Comparison of ENCODE assay signal across 9 cellular contexts in genomic region chr17:50037321-50038107, GRCh38. TPM values are rescaled to one million over a fixed set of nuclear protein-coding genes. Genes with fewer than 3 reads are reported as not detected.
DNase-seq lines count a peak whose midpoint lies in the region; ATAC-seq and TF ChIP-seq lines count a peak whose summit lies in the region.
"Had no signal": no experiment of that assay in that cellular context is flagged by ENCODE, and none has a peak within 500 bp of the region (broad histone marks: within the 10 kb centered on the region; RNA-seq: fewer than 3 reads in every experiment).

No MANE protein-coding gene starts in this region.

- H2BK20ac ChIP-seq in IMR-90 (ENCODE audit: low read depth, low read length), result peak overlapping the region; percentile 81

- TF ChIP-seq POLR2A in IMR-90 (IDR thresholded peaks at IDR 0.05; ENCODE audit: low read depth, low read length) (no peak), breast epithelium (IDR thresholded peaks at IDR 0.05) (no peak)

- peaks cover 17% of the 10 kb centered on the region for H3K9me1 ChIP-seq in IMR-90 (ENCODE audit: insufficient read depth, low read length)

- no peaks in the 10 kb centered on the region for H3K9me3 ChIP-seq in IMR-90 (ENCODE audit: control insufficient read depth, insufficient read depth, low read length)
- H3K9me3 ChIP-seq in breast epithelium, result no peaks in the 10 kb centered on the region
- no peaks in the 10 kb centered on the region for H3K9me3 ChIP-seq in thoracic aorta

- no peaks in the 10 kb centered on the region for H3K36me3 ChIP-seq in IMR-90 (ENCODE audit: control insufficient read depth, insufficient read depth, low read length)
- H3K36me3 ChIP-seq in breast epithelium, result no peaks in the 10 kb centered on the region
- no peaks in the 10 kb centered on the region for H3K36me3 ChIP-seq in thoracic aorta

- peak overlapping the region; percentile 47 for H2BK5ac ChIP-seq in IMR-90 (ENCODE audit: low read depth, low read length, poor library complexity, severe bottlenecking)

- intact Hi-C loops in IMR-90 (cut with micrococcal nuclease) (loop anchor here (10.0 kb wide), 1 partner anchor 267 kb away; no protein-coding TSS in a partner anchor), breast epithelium (cut with DNase I; ENCODE audit: low total_unique reads) (no loop called here)

- H4K91ac ChIP-seq in IMR-90 (ENCODE audit: insufficient read depth, low read depth, low read length), result peak overlapping the region; percentile 97

- peak overlapping the region; percentile 83 for H3K14ac ChIP-seq in IMR-90 (replicated peaks; ENCODE audit: low read depth, low read length)

- peak overlapping the region; percentile 44 for H3K18ac ChIP-seq in IMR-90 (ENCODE audit: low read depth, low read length)

- TF ChIP-seq RAD21 in IMR-90 (IDR thresholded peaks at IDR 0.05; ENCODE audit: low read length), result no peak

- H2BK15ac ChIP-seq in IMR-90 (ENCODE audit: low read depth, low read length), result peak overlapping the region; percentile 66; the same call in 2 of the 3 replicates

- no CpG with 5 or more reads among the region's 14 CpGs for WGBS in IMR-90 (ENCODE audit: extremely low coverage in 2 of 2, insufficient read length in 1 of 2), 2 experiments

- H3K4me2 ChIP-seq in IMR-90 (ENCODE audit: low read depth, low read length), result peak overlapping the region; percentile 2; the same call in 1 of the 2 replicates

- POLR2A ChIA-PET in IMR-90 (lab: Charles Lee; ENCODE audit: unreplicated experiment), result no interaction called here

- H2AK9ac ChIP-seq in IMR-90 (replicated peaks; ENCODE audit: low read depth, low read length, poor library complexity), result peak overlapping the region; percentile 83

- H3K9ac ChIP-seq in IMR-90 (ENCODE audit: low read depth, low read length), result no peak overlapping the region

- peaks cover 0 to 7% of the 10 kb centered on the region in 2 experiments; a peak in 1 of 4 replicates for H3K79me1 ChIP-seq in IMR-90 (ENCODE audit: low read depth in 1 of 2, low read length in 2 of 2)

- H2AFZ ChIP-seq in IMR-90 (replicated peaks; ENCODE audit: low read length, poor library complexity), result peak overlapping the region; percentile 81

- no peak for TF ChIP-seq CTCF in IMR-90 (conservative IDR thresholded peaks at IDR 0.05; ENCODE audit: low read depth, low read length)
- TF ChIP-seq CTCF in breast epithelium (IDR thresholded peaks at IDR 0.05), result no peak
- TF ChIP-seq CTCF in thoracic aorta (IDR thresholded peaks at IDR 0.05), result no peak

- no peaks in the 10 kb centered on the region for H4K20me1 ChIP-seq in IMR-90 (ENCODE audit: insufficient read depth, low read length)

- peak overlapping the region; percentile 4 to 83; a peak in 3 of 4 replicates for H4K8ac ChIP-seq in IMR-90 (ENCODE audit: low read depth in 2 of 2, low read length in 2 of 2)

- peak overlapping the region; percentile 29 for H4K5ac ChIP-seq in IMR-90 (ENCODE audit: low read depth, low read length)

- peaks cover 38% of the 10 kb centered on the region for H3K4me1 ChIP-seq in IMR-90 (ENCODE audit: control insufficient read depth, insufficient read depth, low read length)
- no peaks in the 10 kb centered on the region for H3K4me1 ChIP-seq in breast epithelium
- peaks cover 16 to 47% of the 10 kb centered on the region in 2 donors for H3K4me1 ChIP-seq in thoracic aorta (ENCODE audit: control insufficient read depth in 1 of 2, low read depth in 2 of 2)

- in situ Hi-C loops in IMR-90 (cut with MboI; ENCODE audit: low sequenced_read_pairs), result no loop called here
- in situ Hi-C loops in KBM-7 (cut with MboI; ENCODE audit: low pct_unique_long_range_greater_than_20kb, low sequenced_read_pairs), result no loop called here

- H3K4me3 ChIP-seq in IMR-90 (ENCODE audit: insufficient read depth, low read depth, low read length) (no peak overlapping the region), breast epithelium (no peak overlapping the region), thoracic aorta (no peak overlapping the region)

- H2BK120ac ChIP-seq in IMR-90 (ENCODE audit: low read depth, low read length), result peak overlapping the region; percentile 94

- H3K27ac ChIP-seq in IMR-90 (ENCODE audit: insufficient read depth, low read length) (peak overlapping the region; percentile 38), breast epithelium (peak overlapping the region; percentile 52 to 66), thoracic aorta (peak overlapping the region; percentile 75 to 80)

- DNase-seq in IMR-90 (peak; percentile 81), breast epithelium (ENCODE audit: low spot score in 2 of 2) (no peak), kidney tubule cell (ENCODE audit: low spot score) (peak; percentile 89), thoracic aorta (ENCODE audit: low spot score) (peak; percentile 50), NCI-H524 (lab: John Stamatoyannopoulos, UW) (no peak), KBM-7 (no peak), medulla oblongata (ENCODE audit: extremely low spot score) (no peak)
- DNase-seq: activated CD8-positive, alpha-beta memory T cell treated with anti-CD3 and anti-CD28 coated beads, Interleukin-2, amount 50 U/mL, for 4 hours had no signal

- ATAC-seq in IMR-90 (ENCODE audit: low read depth) (peak; percentile 97), thoracic aorta (ENCODE audit: insufficient number of reproducible peaks, low FRiP score, low read depth) (peak; percentile 5), GM21723 (IDR thresholded peaks at IDR 0.05; ENCODE audit: unreplicated experiment) (no peak)

- H3K23ac ChIP-seq in IMR-90 (ENCODE audit: low read depth, low read length), result peak overlapping the region; percentile 82; the same call in 1 of the 2 replicates

- peak overlapping the region; percentile 98 for H2AK5ac ChIP-seq in IMR-90 (ENCODE audit: low read depth, low read length)

- H3K56ac ChIP-seq in IMR-90 (ENCODE audit: extremely low read depth, insufficient read depth, low read length), result peak overlapping the region; percentile 32; the same call in 1 of the 2 replicates

- H3K27me3 ChIP-seq in IMR-90 (ENCODE audit: control insufficient read depth, insufficient read depth, low read length) (no peaks in the 10 kb centered on the region), breast epithelium (no peaks in the 10 kb centered on the region), thoracic aorta (replicated peaks; ENCODE audit: insufficient read depth) (no peaks in the 10 kb centered on the region)

- CTCF ChIA-PET in IMR-90 (lab: Yijun Ruan, JAX), result no interaction called here

- H3K4ac ChIP-seq in IMR-90 (ENCODE audit: low read depth, low read length), result peak overlapping the region; percentile 72

- dilution Hi-C loops in IMR-90 (cut with HindIII; ENCODE audit: low sequenced_read_pairs, unreplicated experiment), result no loop called here

- no TSS peak for BruUV-seq in IMR-90 (replicated peaks; lab: Mats Ljungman, UMichigan)

TF ChIP-seq in IMR-90, 13 proteins besides CTCF, POLR2A, EP300 and RAD21:
- TF ChIP-seq MAZ (IDR thresholded peaks at IDR 0.05; ENCODE audit: borderline replicate concordance, low read depth, low read length), result peak; percentile 59; the same call in 1 of the 2 replicates
- no peak for TF ChIP-seq MAFK (IDR thresholded peaks at IDR 0.05; ENCODE audit: low read depth, low read length)

RNA-seq across cellular contexts. Expression of gene ITGA3, which starts 18.4 kb away (rescaled TPM):
- 78.0 and 80.0 TPM in 2 replicates for total RNA-seq in IMR-90 (2012; rRNA removed)
- polyA plus RNA-seq in IMR-90 (2012; rRNA removed), result 202 and 213 TPM in 2 replicates
- polyA plus RNA-seq in IMR-90 (2012; cell fraction: cytosol; rRNA removed), result 91.6 and 164 TPM in 2 replicates
- 230 and 543 TPM in 2 replicates for polyA plus RNA-seq in IMR-90 (2012; cell fraction: nucleus; rRNA removed; ENCODE audit: low replicate concordance)
- total RNA-seq in breast epithelium, result 10 to 100 TPM; 10.6 to 67.6 (median 48.5) TPM
- 100 to 1,000 TPM; 197 to 260 TPM for total RNA-seq in thoracic aorta

RNA-seq across cellular contexts. Expression of gene DLX3, which starts 42.5 kb away (rescaled TPM):
- total RNA-seq in IMR-90 (2012; rRNA removed) (not detected in 2 replicates), breast epithelium (under 1 TPM in 2 of 3 donors, not detected in 1; 0.44 to 0.98 TPM), thoracic aorta (under 1 TPM in 1 of 2 donors, not detected in 1; 0.54 TPM)
- not detected in 2 replicates for polyA plus RNA-seq in IMR-90 (2012; rRNA removed)
- not detected in 2 replicates for polyA plus RNA-seq in IMR-90 (2012; cell fraction: cytosol; rRNA removed)
- not detected in 2 replicates for polyA plus RNA-seq in IMR-90 (2012; cell fraction: nucleus; rRNA removed; ENCODE audit: low replicate concordance)

RNA-seq across cellular contexts. Expression of gene PDK2, which starts 57.6 kb away (rescaled TPM):
- total RNA-seq in IMR-90 (2012; rRNA removed) (26.7 and 38.0 TPM in 2 replicates), breast epithelium (10 to 100 TPM; 28.2 to 53.4 (median 30.5) TPM), thoracic aorta (10 to 100 TPM; 35.5 to 74.9 TPM)
- polyA plus RNA-seq in IMR-90 (2012; rRNA removed), result 104 and 113 TPM in 2 replicates
- polyA plus RNA-seq in IMR-90 (2012; cell fraction: cytosol; rRNA removed), result 45.0 and 131 TPM in 2 replicates
- 71.2 and 130 TPM in 2 replicates for polyA plus RNA-seq in IMR-90 (2012; cell fraction: nucleus; rRNA removed; ENCODE audit: low replicate concordance)

Comparison
In these comparisons a context has a peak if more than half of its experiments do, and no peak if none do; other contexts are left out.
1. DNase-seq: peak in IMR-90 (single experiment), kidney tubule cell (single experiment) and thoracic aorta (single experiment); none in breast epithelium (0 of 2), NCI-H524 (0 of 2), KBM-7 (single experiment) and medulla oblongata (single experiment).
2. Peak in every context shown above with its lines, with median percentiles within 50 percentile points of each other: H3K27ac ChIP-seq.